2 cellular contexts compared by ENCODE assay signal in the genomic region with DNA sequence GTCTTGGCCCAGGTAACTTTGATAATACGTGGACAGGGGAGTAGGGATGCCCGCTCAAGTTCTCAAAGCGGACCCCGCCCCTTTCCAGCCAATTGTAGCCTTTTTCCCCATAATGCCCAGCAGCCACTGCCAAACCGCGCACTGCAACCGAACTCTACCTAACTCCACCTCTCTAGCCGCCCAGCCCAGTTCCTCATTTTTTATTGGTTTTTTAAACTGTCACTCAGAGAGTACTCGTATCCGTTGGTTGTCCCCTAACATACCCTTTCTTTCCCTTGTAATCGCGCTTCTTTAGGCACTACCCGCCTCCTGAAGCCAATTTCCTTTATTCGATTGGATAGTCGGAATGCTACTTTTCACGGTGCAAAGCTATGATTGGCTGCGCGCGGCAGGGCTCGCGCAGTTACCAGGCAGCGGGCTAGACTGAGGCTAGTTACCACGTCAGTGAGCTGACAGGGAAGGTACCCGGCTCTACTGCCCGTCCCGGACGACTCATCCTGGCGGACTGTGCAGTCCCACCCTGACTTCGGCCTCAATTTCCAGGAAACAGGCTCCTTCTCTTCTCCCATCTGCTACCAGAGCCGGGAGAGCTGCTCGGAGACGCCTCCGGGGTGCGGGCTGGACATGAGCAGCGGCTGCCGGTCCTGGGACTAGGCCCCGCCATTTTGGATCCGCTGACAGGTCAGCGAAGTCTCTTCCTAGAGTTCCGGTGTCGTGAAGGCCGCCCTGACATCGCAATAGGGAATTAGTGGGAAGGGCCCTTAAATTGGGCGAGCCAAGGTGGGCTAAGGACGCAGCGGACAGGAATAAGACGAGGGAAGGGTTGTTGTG.
TF ChIP-seq lines count a peak whose summit lies in the region.

A gene with protein sequence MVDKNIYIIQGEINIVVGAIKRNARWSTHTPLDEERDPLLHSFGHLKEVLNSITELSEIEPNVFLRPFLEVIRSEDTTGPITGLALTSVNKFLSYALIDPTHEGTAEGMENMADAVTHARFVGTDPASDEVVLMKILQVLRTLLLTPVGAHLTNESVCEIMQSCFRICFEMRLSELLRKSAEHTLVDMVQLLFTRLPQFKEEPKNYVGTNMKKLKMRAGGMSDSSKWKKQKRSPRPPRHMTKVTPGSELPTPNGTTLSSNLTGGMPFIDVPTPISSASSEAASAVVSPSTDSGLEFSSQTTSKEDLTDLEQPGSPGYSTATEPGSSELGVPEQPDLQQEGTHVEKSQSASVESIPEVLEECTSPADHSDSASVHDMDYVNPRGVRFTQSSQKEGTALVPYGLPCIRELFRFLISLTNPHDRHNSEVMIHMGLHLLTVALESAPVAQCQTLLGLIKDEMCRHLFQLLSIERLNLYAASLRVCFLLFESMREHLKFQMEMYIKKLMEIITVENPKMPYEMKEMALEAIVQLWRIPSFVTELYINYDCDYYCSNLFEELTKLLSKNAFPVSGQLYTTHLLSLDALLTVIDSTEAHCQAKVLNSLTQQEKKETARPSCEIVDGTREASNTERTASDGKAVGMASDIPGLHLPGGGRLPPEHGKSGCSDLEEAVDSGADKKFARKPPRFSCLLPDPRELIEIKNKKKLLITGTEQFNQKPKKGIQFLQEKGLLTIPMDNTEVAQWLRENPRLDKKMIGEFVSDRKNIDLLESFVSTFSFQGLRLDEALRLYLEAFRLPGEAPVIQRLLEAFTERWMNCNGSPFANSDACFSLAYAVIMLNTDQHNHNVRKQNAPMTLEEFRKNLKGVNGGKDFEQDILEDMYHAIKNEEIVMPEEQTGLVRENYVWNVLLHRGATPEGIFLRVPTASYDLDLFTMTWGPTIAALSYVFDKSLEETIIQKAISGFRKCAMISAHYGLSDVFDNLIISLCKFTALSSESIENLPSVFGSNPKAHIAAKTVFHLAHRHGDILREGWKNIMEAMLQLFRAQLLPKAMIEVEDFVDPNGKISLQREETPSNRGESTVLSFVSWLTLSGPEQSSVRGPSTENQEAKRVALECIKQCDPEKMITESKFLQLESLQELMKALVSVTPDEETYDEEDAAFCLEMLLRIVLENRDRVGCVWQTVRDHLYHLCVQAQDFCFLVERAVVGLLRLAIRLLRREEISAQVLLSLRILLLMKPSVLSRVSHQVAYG (N-terminal part only) (plus strand): TSS at position 432 of the 831 bp plus-strand sequence. CDS start 13,407 bp downstream, outside the sequence.

TF ChIP-seq in HCT116, 20 proteins besides CTCF, POLR2A, EP300 and RAD21:
- TF ChIP-seq, protein P1, sequence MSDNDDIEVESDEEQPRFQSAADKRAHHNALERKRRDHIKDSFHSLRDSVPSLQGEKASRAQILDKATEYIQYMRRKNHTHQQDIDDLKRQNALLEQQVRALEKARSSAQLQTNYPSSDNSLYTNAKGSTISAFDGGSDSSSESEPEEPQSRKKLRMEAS (IDR thresholded peaks at IDR 0.05) = no peak
- TF ChIP-seq SRF (IDR thresholded peaks at IDR 0.05; ENCODE audit: low read depth) (no peak), TCF7L2 (IDR thresholded peaks at IDR 0.05; ENCODE audit: borderline replicate concordance, extremely low read depth, insufficient read depth, insufficient read length) (peak; percentile 27), EZH2 (IDR thresholded peaks at IDR 0.05) (no peak), ZNF274 (IDR thresholded peaks at IDR 0.05; ENCODE audit: low read depth, low read length) (no peak), FOSL1 (IDR thresholded peaks at IDR 0.05; ENCODE audit: low read depth) (no peak), JUND (IDR thresholded peaks at IDR 0.05) (no peak), YY1 (IDR thresholded peaks at IDR 0.05; ENCODE audit: extremely low read depth, insufficient replicate concordance, low read depth, low read length) (peak; percentile 92), POLR2AphosphoS5 (IDR thresholded peaks at IDR 0.05; ENCODE audit: low read depth, low read length) (peak; percentile 89), EZH2phosphoT487 (IDR thresholded peaks at IDR 0.05; ENCODE audit: borderline replicate concordance) (no peak), REST (IDR thresholded peaks at IDR 0.05; ENCODE audit: low read depth) (no peak), ELF1 (IDR thresholded peaks at IDR 0.05; ENCODE audit: borderline replicate concordance, low read depth) (no peak), EGR1 (IDR thresholded peaks at IDR 0.05; ENCODE audit: low read depth) (no peak), CEBPB (IDR thresholded peaks at IDR 0.05; ENCODE audit: low read depth) (no peak), SIN3A (IDR thresholded peaks at IDR 0.05; ENCODE audit: low read depth) (no peak), ZFX (IDR thresholded peaks at IDR 0.05) (peak; percentile 58; the same call in 1 of the 2 replicates), CBX3 (IDR thresholded peaks at IDR 0.05; ENCODE audit: low read depth) (no peak), SP1 (IDR thresholded peaks at IDR 0.05; ENCODE audit: low read depth) (no peak)
- TF ChIP-seq, protein P2, sequence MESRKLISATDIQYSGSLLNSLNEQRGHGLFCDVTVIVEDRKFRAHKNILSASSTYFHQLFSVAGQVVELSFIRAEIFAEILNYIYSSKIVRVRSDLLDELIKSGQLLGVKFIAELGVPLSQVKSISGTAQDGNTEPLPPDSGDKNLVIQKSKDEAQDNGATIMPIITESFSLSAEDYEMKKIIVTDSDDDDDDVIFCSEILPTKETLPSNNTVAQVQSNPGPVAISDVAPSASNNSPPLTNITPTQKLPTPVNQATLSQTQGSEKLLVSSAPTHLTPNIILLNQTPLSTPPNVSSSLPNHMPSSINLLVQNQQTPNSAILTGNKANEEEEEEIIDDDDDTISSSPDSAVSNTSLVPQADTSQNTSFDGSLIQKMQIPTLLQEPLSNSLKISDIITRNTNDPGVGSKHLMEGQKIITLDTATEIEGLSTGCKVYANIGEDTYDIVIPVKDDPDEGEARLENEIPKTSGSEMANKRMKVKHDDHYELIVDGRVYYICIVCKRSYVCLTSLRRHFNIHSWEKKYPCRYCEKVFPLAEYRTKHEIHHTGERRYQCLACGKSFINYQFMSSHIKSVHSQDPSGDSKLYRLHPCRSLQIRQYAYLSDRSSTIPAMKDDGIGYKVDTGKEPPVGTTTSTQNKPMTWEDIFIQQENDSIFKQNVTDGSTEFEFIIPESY (IDR thresholded peaks at IDR 0.05; ENCODE audit: extremely low read depth, insufficient replicate concordance, low read length) = peak; percentile 82
- TF ChIP-seq, protein P3, sequence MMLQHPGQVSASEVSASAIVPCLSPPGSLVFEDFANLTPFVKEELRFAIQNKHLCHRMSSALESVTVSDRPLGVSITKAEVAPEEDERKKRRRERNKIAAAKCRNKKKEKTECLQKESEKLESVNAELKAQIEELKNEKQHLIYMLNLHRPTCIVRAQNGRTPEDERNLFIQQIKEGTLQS (IDR thresholded peaks at IDR 0.05) = no peak
TF ChIP-seq in HCT116: peak in this region for 5.

TF ChIP-seq in neural cell, 6 proteins besides CTCF, POLR2A, EP300 and RAD21 (continued from another document):
- TF ChIP-seq SMC3 (conservative IDR thresholded peaks at IDR 0.05; ENCODE audit: poor library complexity) (no peak), REST (IDR thresholded peaks at IDR 0.05; ENCODE audit: borderline replicate concordance) (peak; percentile 91), EZH2 (IDR thresholded peaks at IDR 0.05; ENCODE audit: borderline replicate concordance, insufficient read depth, low read length, poor library complexity, severe bottlenecking) (no peak), TAF1 (IDR thresholded peaks at IDR 0.05; ENCODE audit: low read depth) (peak; percentile 90), POLR2AphosphoS5 (IDR thresholded peaks at IDR 0.05) (peak; percentile 98)
